14 cellular contexts compared by ENCODE assay signal in genomic region chr18:27413495-27414401, GRCh38.
DNase-seq lines count a peak whose midpoint lies in the region; ATAC-seq, FAIRE-seq and TF ChIP-seq lines count a peak whose summit lies in the region.
"Had no signal": no experiment of that assay in that cellular context is flagged by ENCODE, and none has a peak within 500 bp of the region (broad histone marks: within the 10 kb centered on the region; RNA-seq: fewer than 3 reads in every experiment).

No MANE protein-coding gene starts in this region.

- H3K27ac ChIP-seq in esophagus squamous epithelium = peak overlapping the region in 1 of 4 donors; percentile 15

- peaks cover 4% of the 10 kb centered on the region; the same call in 1 of the 2 replicates for H3K9me3 Mint-ChIP-seq in WTC11

- peaks cover 38% of the 10 kb centered on the region for H3K4me1 ChIP-seq in neuron (ENCODE audit: insufficient read depth, low read length)
- H3K4me1 ChIP-seq in esophagus squamous epithelium = peaks cover 0 to 16% (median 4%) of the 10 kb centered on the region in 3 donors
- H3K4me1 ChIP-seq: spleen had no signal

- H3K4me3 ChIP-seq in fibroblast of mammary gland (ENCODE audit: control insufficient read depth, low read depth, low read length) (no peak overlapping the region), neuron (ENCODE audit: low read length) (peak overlapping the region; percentile 31), esophagus squamous epithelium (no peak overlapping the region)
- H3K4me3 ChIP-seq: spleen had no signal

- CTCF ChIA-PET in WTC11 (lab: Charles Lee) = interaction anchor here (0.7 to 1.6 kb wide), 2 partner anchors 9 to 14 kb away, joined by 3 to 4 read pairs; no protein-coding TSS in a partner anchor

- WGBS in esophagus squamous epithelium, 2 donors = 25 to 38% methylated on average over 7 of the region's 7 CpGs

- H3K36me3 ChIP-seq in neuron (ENCODE audit: insufficient read depth, low read length) (no peaks in the 10 kb centered on the region), esophagus squamous epithelium (no peaks in the 10 kb centered on the region)
- H3K36me3 ChIP-seq: spleen had no signal

- peaks cover 23% of the 10 kb centered on the region for H3K4me1 Mint-ChIP-seq in WTC11

- no peak overlapping the region for H3K4me3 Mint-ChIP-seq in WTC11
- H3K4me3 Mint-ChIP-seq: activated CD4-positive, alpha-beta memory T cell treated with anti-CD3 and anti-CD28 coated beads for 36 hours had no signal

- no peak for ATAC-seq in WTC11
- ATAC-seq in left colon = no peak

- peak overlapping the region; percentile 88 for H2AFZ ChIP-seq in neuron (ENCODE audit: low read depth, low read length)

- H3K9me3 ChIP-seq in neuron (ENCODE audit: low read length) (no peaks in the 10 kb centered on the region), esophagus squamous epithelium (no peaks in the 10 kb centered on the region)

- no peaks in the 10 kb centered on the region for H3K36me3 Mint-ChIP-seq in WTC11
- H3K36me3 Mint-ChIP-seq: activated CD4-positive, alpha-beta memory T cell treated with anti-CD3 and anti-CD28 coated beads for 36 hours had no signal

- H3K27ac Mint-ChIP-seq in WTC11 = no peak overlapping the region
- H3K27ac Mint-ChIP-seq: activated CD4-positive, alpha-beta memory T cell treated with anti-CD3 and anti-CD28 coated beads for 36 hours had no signal

- TF ChIP-seq POLR2A in esophagus squamous epithelium (IDR thresholded peaks at IDR 0.05) (no peak), GM12892 (IDR thresholded peaks at IDR 0.05; ENCODE audit: low read depth, low read length) (no peak)

- FAIRE-seq in RCC 7860 (lab: Jason Lieb, UNC) = peak; percentile 99
- no peak for FAIRE-seq in GM12892 (lab: Jason Lieb, UNC)
- FAIRE-seq: H54 had no signal

- H3K27me3 ChIP-seq in neuron (ENCODE audit: insufficient read depth, low read length) (no peaks in the 10 kb centered on the region), esophagus squamous epithelium (no peaks in the 10 kb centered on the region)
- H3K27me3 ChIP-seq: spleen had no signal

- H3K27me3 Mint-ChIP-seq in WTC11 (ENCODE audit: low read depth) = no peaks in the 10 kb centered on the region; the same call in 1 of the 2 replicates
- H3K27me3 Mint-ChIP-seq: activated CD4-positive, alpha-beta memory T cell treated with anti-CD3 and anti-CD28 coated beads for 36 hours had no signal

- DNase-seq in COLO829 (ENCODE audit: low spot score) (peak; percentile 20), RCC 7860 (ENCODE audit: low spot score) (peak; percentile 87), fibroblast of mammary gland (ENCODE audit: low read depth) (peak; percentile 80), esophagus squamous epithelium (lab: John Stamatoyannopoulos, UW) (no peak), GM12892 (ENCODE audit: insufficient read length) (no peak), WTC11 (ENCODE audit: low spot score) (no peak), left colon (no peak)
- DNase-seq: activated CD4-positive, alpha-beta memory T cell treated with anti-CD3 and anti-CD28 coated beads for 36 hours; C1 segment of cervical spinal cord; NCI-H1417 treated with DMSO at 0.1 percent for 48 hours; SIG-M5; spleen had no signal

- intact Hi-C loops in esophagus squamous epithelium (cut with DNase I) = loop anchor here (5.0 kb wide), 1 partner anchor 49 kb away; no protein-coding TSS in a partner anchor
- intact Hi-C loops in left colon (cut with DNase I, micrococcal nuclease) = no loop called here

- no peak for TF ChIP-seq CTCF in fibroblast of mammary gland (conservative IDR thresholded peaks at IDR 0.05; ENCODE audit: control insufficient read depth, insufficient read depth, low read depth, low read length)
- TF ChIP-seq CTCF in esophagus squamous epithelium (IDR thresholded peaks at IDR 0.05) = no peak
- no peak for TF ChIP-seq CTCF in WTC11 (IDR thresholded peaks at IDR 0.05)

- POLR2A ChIA-PET in WTC11 (lab: Charles Lee) = interaction anchor here (1.1 kb wide), 1 partner anchor 9 kb away, joined by 4 read pairs; no protein-coding TSS in a partner anchor

TF ChIP-seq in WTC11, 78 proteins besides CTCF, POLR2A, EP300 and RAD21 (continues in another document):
- TF ChIP-seq ZNF232 (CRISPR knock-in tag; IDR thresholded peaks at IDR 0.05) = no peak
- no peak for TF ChIP-seq ZNF281 (CRISPR knock-in tag; IDR thresholded peaks at IDR 0.05)
- no peak for TF ChIP-seq IRF2 (CRISPR knock-in tag; IDR thresholded peaks at IDR 0.05; ENCODE audit: borderline replicate concordance, low read depth)
- no peak for TF ChIP-seq ZNF138 (CRISPR knock-in tag; conservative IDR thresholded peaks at IDR 0.05)
- no peak for TF ChIP-seq ZNF671 (CRISPR knock-in tag; IDR thresholded peaks at IDR 0.05)
- TF ChIP-seq ZNF532 (CRISPR knock-in tag; IDR thresholded peaks at IDR 0.05; ENCODE audit: borderline replicate concordance) = no peak
- TF ChIP-seq NFYB (CRISPR knock-in tag; conservative IDR thresholded peaks at IDR 0.05; ENCODE audit: low read depth) = no peak
- TF ChIP-seq TEAD4 (CRISPR knock-in tag; IDR thresholded peaks at IDR 0.05) = no peak
- TF ChIP-seq, protein P1, sequence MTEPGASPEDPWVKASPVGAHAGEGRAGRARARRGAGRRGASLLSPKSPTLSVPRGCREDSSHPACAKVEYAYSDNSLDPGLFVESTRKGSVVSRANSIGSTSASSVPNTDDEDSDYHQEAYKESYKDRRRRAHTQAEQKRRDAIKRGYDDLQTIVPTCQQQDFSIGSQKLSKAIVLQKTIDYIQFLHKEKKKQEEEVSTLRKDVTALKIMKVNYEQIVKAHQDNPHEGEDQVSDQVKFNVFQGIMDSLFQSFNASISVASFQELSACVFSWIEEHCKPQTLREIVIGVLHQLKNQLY (CRISPR knock-in tag; IDR thresholded peaks at IDR 0.05) = no peak
- TF ChIP-seq NR2C2 (CRISPR knock-in tag; IDR thresholded peaks at IDR 0.05) = no peak

Comparison
In these comparisons a context has a peak if more than half of its experiments do, and no peak if none do; other contexts are left out.
1. DNase-seq: peak in COLO829 (single experiment), RCC 7860 (single experiment) and fibroblast of mammary gland (single experiment); none in esophagus squamous epithelium (single experiment), GM12892 (single experiment), WTC11 (single experiment) and left colon (0 of 2).